ENCODE assay signal across 11 cellular contexts in genomic region chr6:105560611-105561066, GRCh38.
DNase-seq lines count a peak whose midpoint lies in the region; ATAC-seq and TF ChIP-seq lines count a peak whose summit lies in the region.
"Had no signal": no experiment of that assay in that cellular context is flagged by ENCODE, and none has a peak within 500 bp of the region (broad histone marks: within the 10 kb centered on the region; RNA-seq: fewer than 3 reads in every experiment).

No MANE protein-coding gene starts in this region.

- no peaks in the 10 kb centered on the region for H3K36me3 ChIP-seq in mammary epithelial cell (ENCODE audit: insufficient read depth, low read length)
- H3K36me3 ChIP-seq: suprapubic skin had no signal

- H3K27me3 ChIP-seq in mammary epithelial cell (ENCODE audit: insufficient read depth, low read length): no peaks in the 10 kb centered on the region
- H3K27me3 ChIP-seq: suprapubic skin had no signal

- peaks cover 4% of the 10 kb centered on the region for H3K9me3 ChIP-seq in mammary epithelial cell (replicated peaks; ENCODE audit: insufficient read depth, low read length)
- H3K9me3 ChIP-seq: suprapubic skin had no signal

- peak overlapping the region; percentile 60 for H3K27ac ChIP-seq in mammary epithelial cell (ENCODE audit: insufficient read depth, low read depth, low read length)
- H3K27ac ChIP-seq: suprapubic skin had no signal

- peaks cover 12% of the 10 kb centered on the region for H3K4me1 ChIP-seq in mammary epithelial cell (ENCODE audit: insufficient read depth, low read length)
- H3K4me1 ChIP-seq: suprapubic skin had no signal

- intact Hi-C loops in mammary epithelial cell (cut with micrococcal nuclease): loop anchor here (2.0 kb wide), 1 partner anchor 38 kb away; no protein-coding TSS in a partner anchor

- DNase-seq in GM13977 (ENCODE audit: low spot score): peak; percentile 39
- peak; percentile 90 for DNase-seq in mammary epithelial cell
- DNase-seq in germinal center (ENCODE audit: low spot score): no peak
- DNase-seq in activated naive CD4-positive, alpha-beta T cell (lab: John Stamatoyannopoulos, UW): no peak
- DNase-seq in HuH-7 (ENCODE audit: low spot score): no peak
- no peak for DNase-seq in nephron progenitor cell
- DNase-seq: NCI-H1105, posterior cingulate gyrus had no signal

- CTCF ChIA-PET in mammary epithelial cell (lab: Charles Lee; ENCODE audit: low non-redundant PET): no interaction called here

- peaks cover 28% of the 10 kb centered on the region for H3K9me3 Mint-ChIP-seq in nephron progenitor cell

- no peak overlapping the region for H3K9ac ChIP-seq in mammary epithelial cell (ENCODE audit: insufficient read depth, low read length)

- no peak overlapping the region for H2AFZ ChIP-seq in mammary epithelial cell (ENCODE audit: low read depth, low read length)

- ATAC-seq in GM21367 (IDR thresholded peaks at IDR 0.05; ENCODE audit: unreplicated experiment) (peak; percentile 78), HG03342 (IDR thresholded peaks at IDR 0.05; ENCODE audit: unreplicated experiment) (peak; percentile 97)

- no peak overlapping the region for H3K27ac Mint-ChIP-seq in nephron progenitor cell

- H3K4me3 ChIP-seq in mammary epithelial cell (replicated peaks in 1 of 3; ENCODE audit: insufficient read depth in 1 of 3, low read depth in 2 of 3, low read length in 3 of 3): no peak overlapping the region
- H3K4me3 ChIP-seq: suprapubic skin had no signal

- BruUV-seq in mammary epithelial cell (replicated peaks; lab: Mats Ljungman, UMichigan): no TSS peak

- H3K4me1 Mint-ChIP-seq in nephron progenitor cell: no peaks in the 10 kb centered on the region

- TF ChIP-seq CTCF in GM13977 (IDR thresholded peaks at IDR 0.05; ENCODE audit: extremely low read depth, insufficient read depth, missing control alignments) (no peak), mammary epithelial cell (conservative IDR thresholded peaks at IDR 0.05 in 1 of 2, IDR thresholded peaks at IDR 0.05 in 1 of 2; ENCODE audit: extremely low read depth in 1 of 2, insufficient read depth in 1 of 2, low read depth in 1 of 2, low read length in 2 of 2) (no peak), nephron progenitor cell (IDR thresholded peaks at IDR 0.05) (no peak)

- dilution Hi-C loops in mammary epithelial cell (cut with HindIII; ENCODE audit: low sequenced_read_pairs): no loop called here

- no peak overlapping the region for H3K4me2 ChIP-seq in mammary epithelial cell (ENCODE audit: insufficient read depth, low read depth, low read length)

- H3K27me3 Mint-ChIP-seq in nephron progenitor cell (ENCODE audit: low read depth, poor library complexity): peaks cover 4% of the 10 kb centered on the region

- no peaks in the 10 kb centered on the region for H3K79me2 ChIP-seq in mammary epithelial cell (ENCODE audit: insufficient read depth, low read length)

- no peak overlapping the region for H3K4me3 Mint-ChIP-seq in nephron progenitor cell

- 89% methylated on average over 2 of the region's 2 CpGs for WGBS in mammary epithelial cell (ENCODE audit: low coverage, missing lambda C conversion rate)

- no peaks in the 10 kb centered on the region for H4K20me1 ChIP-seq in mammary epithelial cell (ENCODE audit: insufficient read depth, low read length)

- in situ Hi-C loops in GM13977 (cut with MboI; ENCODE audit: low pct_unique_long_range_greater_than_20kb, low sequenced_read_pairs, unreplicated experiment) (no loop called here), mammary epithelial cell (cut with MboI; ENCODE audit: low sequenced_read_pairs in 2 of 2) (no loop called here)

- peaks cover 8% of the 10 kb centered on the region for H3K36me3 Mint-ChIP-seq in nephron progenitor cell (ENCODE audit: low read depth)

Comparison
In these comparisons a context has a peak if more than half of its experiments do, and no peak if none do; other contexts are left out.
1. DNase-seq: peak in GM13977 (single experiment) and mammary epithelial cell (single experiment); none in germinal center (single experiment), activated naive CD4-positive, alpha-beta T cell (0 of 4), HuH-7 (single experiment) and nephron progenitor cell (single experiment).